In the genomic region with DNA sequence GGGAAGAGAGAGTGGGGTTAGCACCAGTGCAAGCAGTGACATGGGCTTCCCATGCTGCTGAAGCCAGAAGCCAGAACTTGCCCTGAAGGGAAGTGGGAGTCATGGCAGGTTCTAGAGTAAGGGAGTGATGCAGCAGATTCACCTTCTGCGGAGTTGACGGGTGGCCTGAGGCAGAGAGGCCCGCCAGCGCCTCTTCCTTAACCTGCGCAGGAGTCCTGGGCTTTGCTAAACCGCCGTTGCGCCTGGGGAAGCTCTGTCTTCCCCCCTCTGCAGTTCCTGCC, we compare ENCODE assay signal across 8 cellular contexts.
DNase-seq lines count a peak whose midpoint lies in the region; ATAC-seq and TF ChIP-seq lines count a peak whose summit lies in the region.

No MANE protein-coding gene starts in this region.

- peaks cover 10% of the 10 kb centered on the region for H3K4me1 Mint-ChIP-seq in activated CD8-positive, alpha-beta T cell treated with anti-CD3 and anti-CD28 coated beads, Interleukin-2, amount 10 ng/mL, durations not matched to agents 7 days and 5 days (ENCODE audit: low read depth)

- H3K4me2 ChIP-seq in GM23248 (ENCODE audit: unreplicated experiment) (peak overlapping the region; percentile 87), hepatocyte (peak overlapping the region; percentile 93)

- H3K4me1 ChIP-seq in GM23248 (ENCODE audit: insufficient read depth) (peaks cover 8% of the 10 kb centered on the region), hepatocyte (ENCODE audit: insufficient read depth) (no peaks in the 10 kb centered on the region), gastrocnemius medialis (peaks cover 0 to 16% of the 10 kb centered on the region in 2 donors), mucosa of descending colon (ENCODE audit: low read depth) (no peaks in the 10 kb centered on the region)

- H3K27ac ChIP-seq in GM23248 (no peak overlapping the region), hepatocyte (no peak overlapping the region), gastrocnemius medialis (peak overlapping the region; percentile 79 to 89 (median 79))

- intact Hi-C loops in gastrocnemius medialis (cut with DNase I; ENCODE audit: low total_unique reads), result loop anchor here (5.0 kb wide), 1 partner anchor 63 kb away; no protein-coding TSS in a partner anchor
- intact Hi-C loops in mucosa of descending colon (cut with DNase I, micrococcal nuclease), result no loop called here

- CTCF ChIA-PET in activated CD8-positive, alpha-beta T cell treated with anti-CD3 and anti-CD28 coated beads, Interleukin-2, amount 10 ng/mL, durations not matched to agents 7 days and 5 days (lab: Charles Lee), result no interaction called here

- peaks cover 6% of the 10 kb centered on the region for H3F3A ChIP-seq in GM23248 (ENCODE audit: insufficient read depth)

- TF ChIP-seq POLR2A in gastrocnemius medialis (IDR thresholded peaks at IDR 0.05), result no peak

- no peak for ATAC-seq in activated CD8-positive, alpha-beta T cell treated with anti-CD3 and anti-CD28 coated beads, Interleukin-2, amount 10 ng/mL, durations not matched to agents 7 days and 5 days
- ATAC-seq in gastrocnemius medialis (no peak), mucosa of descending colon (no peak), HG02763 (IDR thresholded peaks at IDR 0.05; ENCODE audit: unreplicated experiment) (no peak), HG03565 (IDR thresholded peaks at IDR 0.05; ENCODE audit: unreplicated experiment) (no peak)

- H3K79me2 ChIP-seq in GM23248 (ENCODE audit: insufficient read depth), result no peaks in the 10 kb centered on the region
- no peaks in the 10 kb centered on the region for H3K79me2 ChIP-seq in hepatocyte

- POLR2A ChIA-PET in activated CD8-positive, alpha-beta T cell treated with anti-CD3 and anti-CD28 coated beads, Interleukin-2, amount 10 ng/mL, durations not matched to agents 7 days and 5 days (lab: Charles Lee), result interaction anchor here (1.1 kb wide), 1 partner anchor 131 kb away, joined by 3 read pairs; no protein-coding TSS in a partner anchor

- WGBS in GM23248 (ENCODE audit: low coverage in 1 of 2, low lambda C conversion rate in 2 of 2, missing lambda C conversion rate in 2 of 2), 2 experiments, result 73 to 74% methylated on average over 8 of the region's 8 CpGs
- 60% methylated on average over 8 of the region's 8 CpGs for WGBS in hepatocyte (ENCODE audit: low lambda C conversion rate, missing lambda C conversion rate)

- H3K4me3 Mint-ChIP-seq in activated CD8-positive, alpha-beta T cell treated with anti-CD3 and anti-CD28 coated beads, Interleukin-2, amount 10 ng/mL, durations not matched to agents 7 days and 5 days, result peak overlapping the region; percentile 71

- H4K20me1 ChIP-seq in GM23248 (ENCODE audit: insufficient read depth) (no peaks in the 10 kb centered on the region), hepatocyte (ENCODE audit: insufficient read depth, poor library complexity, severe bottlenecking) (no peaks in the 10 kb centered on the region)

- H3K4me3 ChIP-seq in GM23248, result peak overlapping the region; percentile 78
- peak overlapping the region; percentile 71 for H3K4me3 ChIP-seq in hepatocyte
- H3K4me3 ChIP-seq in gastrocnemius medialis, result peak overlapping the region; percentile 50 to 59 (median 50)
- H3K4me3 ChIP-seq in mucosa of descending colon, result no peak overlapping the region

- in situ Hi-C loops in GM23248 (cut with MboI) (no loop called here), gastrocnemius medialis (cut with MboI; ENCODE audit: low sequenced_read_pairs in 4 of 4) (no loop called here)

- no peaks in the 10 kb centered on the region for H3K36me3 Mint-ChIP-seq in activated CD8-positive, alpha-beta T cell treated with anti-CD3 and anti-CD28 coated beads, Interleukin-2, amount 10 ng/mL, durations not matched to agents 7 days and 5 days (ENCODE audit: low read depth)

- no peaks in the 10 kb centered on the region for H3K27me3 Mint-ChIP-seq in activated CD8-positive, alpha-beta T cell treated with anti-CD3 and anti-CD28 coated beads, Interleukin-2, amount 10 ng/mL, durations not matched to agents 7 days and 5 days (ENCODE audit: low read depth)

- H3K9ac ChIP-seq in GM23248, result peak overlapping the region; percentile 81

- H3K9me3 ChIP-seq in GM23248 (ENCODE audit: low read depth) (no peaks in the 10 kb centered on the region), hepatocyte (ENCODE audit: low read depth) (no peaks in the 10 kb centered on the region), gastrocnemius medialis (no peaks in the 10 kb centered on the region), mucosa of descending colon (no peaks in the 10 kb centered on the region)

- H3K36me3 ChIP-seq in GM23248 (ENCODE audit: low read depth), result no peaks in the 10 kb centered on the region
- H3K36me3 ChIP-seq in hepatocyte (replicated peaks; ENCODE audit: insufficient read depth, low read depth), result no peaks in the 10 kb centered on the region
- peaks cover 0 to 92% of the 10 kb centered on the region in 2 donors for H3K36me3 ChIP-seq in gastrocnemius medialis
- no peaks in the 10 kb centered on the region for H3K36me3 ChIP-seq in mucosa of descending colon (ENCODE audit: low read depth)

- no peaks in the 10 kb centered on the region for H3K9me3 Mint-ChIP-seq in activated CD8-positive, alpha-beta T cell treated with anti-CD3 and anti-CD28 coated beads, Interleukin-2, amount 10 ng/mL, durations not matched to agents 7 days and 5 days (ENCODE audit: insufficient read depth)

- H3K27ac Mint-ChIP-seq in activated CD8-positive, alpha-beta T cell treated with anti-CD3 and anti-CD28 coated beads, Interleukin-2, amount 10 ng/mL, durations not matched to agents 7 days and 5 days, result peak overlapping the region; percentile 52

- DNase-seq in GM23248 (no peak), hepatocyte (ENCODE audit: low spot score) (no peak), gastrocnemius medialis (no peak), mucosa of descending colon (no peak), HUDEP-2 (lab: John Stamatoyannopoulos, UW; ENCODE audit: unreplicated experiment in 76 of 76) (no peak)
- peak; percentile 29 for DNase-seq in activated CD8-positive, alpha-beta T cell treated with anti-CD3 and anti-CD28 coated beads, Interleukin-2, amount 10 ng/mL, durations not matched to agents 7 days and 5 days

- H3K9me2 ChIP-seq in GM23248 (ENCODE audit: insufficient read depth) (no peaks in the 10 kb centered on the region), hepatocyte (replicated peaks; ENCODE audit: insufficient read depth) (no peaks in the 10 kb centered on the region)

- no peaks in the 10 kb centered on the region for H3K27me3 ChIP-seq in GM23248 (replicated peaks; ENCODE audit: insufficient read depth)
- no peaks in the 10 kb centered on the region for H3K27me3 ChIP-seq in hepatocyte
- H3K27me3 ChIP-seq in gastrocnemius medialis, result no peaks in the 10 kb centered on the region

- H2AFZ ChIP-seq in GM23248 (peak overlapping the region; percentile 78), hepatocyte (peak overlapping the region; percentile 71)

- no peak for TF ChIP-seq CTCF in hepatocyte (IDR thresholded peaks at IDR 0.05; ENCODE audit: poor library complexity)
- TF ChIP-seq CTCF in gastrocnemius medialis (IDR thresholded peaks at IDR 0.05 in 4 of 5, conservative IDR thresholded peaks at IDR 0.05 in 1 of 5), result no peak
- no peak for TF ChIP-seq CTCF in mucosa of descending colon (IDR thresholded peaks at IDR 0.05)

Comparison
In these comparisons a context has a peak if more than half of its experiments do, and no peak if none do; other contexts are left out.
1. H3K27ac ChIP-seq: peak in gastrocnemius medialis (4 of 4); none in GM23248 (single experiment) and hepatocyte (single experiment).